Comparison of ENCODE assay signal across 25 cellular contexts in the genomic region with DNA sequence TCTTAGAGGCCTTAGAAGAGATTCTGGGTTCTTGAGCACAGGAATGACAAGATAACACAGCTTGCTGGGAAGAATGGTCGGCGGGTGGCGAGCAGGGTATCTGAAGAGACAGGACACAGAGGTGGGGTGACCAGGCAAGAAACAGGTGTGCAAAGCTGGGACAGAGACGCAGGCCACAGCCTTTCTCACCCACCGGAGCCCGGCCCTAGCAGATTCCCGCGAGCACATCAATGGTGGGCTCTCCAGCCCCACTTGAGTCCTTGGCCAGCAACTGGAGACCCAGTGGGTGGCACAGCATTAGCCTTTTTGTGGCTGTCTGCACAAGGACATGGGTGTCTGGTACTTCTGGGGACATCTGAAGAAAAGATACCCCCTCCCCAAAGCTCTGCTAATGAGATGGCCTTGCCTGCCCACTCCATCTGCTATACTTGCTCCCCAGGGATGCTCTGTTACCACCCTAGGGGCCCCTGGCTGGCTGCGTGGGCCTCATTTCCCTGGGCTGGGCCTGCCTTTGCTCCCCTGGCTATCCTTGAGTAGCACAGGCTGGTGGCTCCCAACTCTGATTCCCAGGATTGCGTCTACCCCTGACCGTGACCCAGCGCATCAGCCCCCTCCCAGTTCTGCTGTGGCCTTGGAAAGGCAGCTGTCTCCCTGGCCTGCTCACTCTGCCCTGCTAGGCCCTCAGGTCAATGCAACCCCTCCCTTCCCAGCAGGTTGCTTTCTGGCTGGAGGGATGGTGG.
DNase-seq lines count a peak whose midpoint lies in the region; ATAC-seq, FAIRE-seq and TF ChIP-seq lines count a peak whose summit lies in the region.
"Had no signal": no experiment of that assay in that cellular context is flagged by ENCODE, and none has a peak within 500 bp of the region (broad histone marks: within the 10 kb centered on the region; RNA-seq: fewer than 3 reads in every experiment).

No MANE protein-coding gene starts in this region.

- H3K9me3 Mint-ChIP-seq in activated naive CD4-positive, alpha-beta T cell treated with anti-CD3 and anti-CD28 coated beads, Interleukin-2, amount 10 ng/mL, durations not matched to agents 7 days and 5 days: no peaks in the 10 kb centered on the region
- H3K9me3 Mint-ChIP-seq in activated CD8-positive, alpha-beta T cell treated with anti-CD3 and anti-CD28 coated beads, Interleukin-2, amount 10 ng/mL, durations not matched to agents 7 days and 5 days (ENCODE audit: insufficient read depth): no peaks in the 10 kb centered on the region
- no peaks in the 10 kb centered on the region for H3K9me3 Mint-ChIP-seq in type B pancreatic cell
- H3K9me3 Mint-ChIP-seq: activated B cell treated with CpG ODN at 0.5 μM for 24 hours; activated T-cell treated with anti-CD3 and anti-CD28 coated beads, Interleukin-2, amount 50 U/mL, for 4 hours; CD4-positive, CD25-positive, alpha-beta regulatory T cell; HFFc6; stimulated activated naive B cell treated with anti-CD40 and anti-IgM and Interleukin-4, amounts not matched to agents 10 μg/mL and 1 μg/mL and 100 μg/mL, for 72 hours had no signal

- H2BK15ac ChIP-seq in H1 (ENCODE audit: low read length): peak overlapping the region; percentile 37; the same call in 1 of the 2 replicates

- CTCF ChIA-PET in activated naive CD4-positive, alpha-beta T cell treated with anti-CD3 and anti-CD28 coated beads, Interleukin-2, amount 10 ng/mL, durations not matched to agents 7 days and 5 days (lab: Charles Lee): no interaction called here
- CTCF ChIA-PET in activated CD8-positive, alpha-beta T cell treated with anti-CD3 and anti-CD28 coated beads, Interleukin-2, amount 10 ng/mL, durations not matched to agents 7 days and 5 days (lab: Charles Lee): no interaction called here
- CTCF ChIA-PET in H1 (lab: Charles Lee; ENCODE audit: partially characterized antibody): interaction anchor here (0.8 to 3.6 kb wide), 9 partner anchors 8 to 201 kb away, joined by 3 to 18 read pairs (median 4); no protein-coding TSS in a partner anchor

- DNase-seq in activated naive CD4-positive, alpha-beta T cell treated with anti-CD3 and anti-CD28 coated beads, Interleukin-2, amount 10 ng/mL, durations not matched to agents 7 days and 5 days: no peak
- DNase-seq in activated naive CD4-positive, alpha-beta T cell treated with Interleukin-2 at 50 U/mL for 16 hours: no peak
- DNase-seq in activated CD8-positive, alpha-beta T cell treated with anti-CD3 and anti-CD28 coated beads, Interleukin-2, amount 10 ng/mL, durations not matched to agents 7 days and 5 days: no peak
- DNase-seq in H1 (ENCODE audit: low read depth in 1 of 2, low spot score in 2 of 2) (no peak), type B pancreatic cell (ENCODE audit: extremely low spot score, unreplicated experiment) (no peak), AG08395 (ENCODE audit: low spot score) (no peak)
- DNase-seq: activated B cell treated with CpG ODN at 0.5 μM for 24 hours; activated T-cell treated with anti-CD3 and anti-CD28 coated beads, Interleukin-2, amount 50 U/mL, for 4 hours; brain microvascular endothelial cell; CD4-positive, CD25-positive, alpha-beta regulatory T cell; effector memory CD4-positive, alpha-beta T cell; foreskin keratinocyte; HFFc6; mesendoderm; NCI-H1105; NCI-H2081 treated with DMSO at 0.1 percent for 48 hours; NCI-H446; retina; small intestine; stimulated activated CD4-positive, alpha-beta T cell treated with anti-CD3 and anti-CD28 coated beads, Interleukin-2, amount 100 ng/mL, for 48 hours; stimulated activated naive B cell treated with anti-CD40 and anti-IgM and Interleukin-4, amounts not matched to agents 10 μg/mL and 1 μg/mL and 100 μg/mL, for 72 hours had no signal

- H3K4me1 Mint-ChIP-seq in activated naive CD4-positive, alpha-beta T cell treated with anti-CD3 and anti-CD28 coated beads, Interleukin-2, amount 10 ng/mL, durations not matched to agents 7 days and 5 days: peaks cover 45% of the 10 kb centered on the region
- peaks cover 45% of the 10 kb centered on the region for H3K4me1 Mint-ChIP-seq in activated CD8-positive, alpha-beta T cell treated with anti-CD3 and anti-CD28 coated beads, Interleukin-2, amount 10 ng/mL, durations not matched to agents 7 days and 5 days (ENCODE audit: low read depth)
- peaks cover 24% of the 10 kb centered on the region for H3K4me1 Mint-ChIP-seq in type B pancreatic cell (ENCODE audit: unreplicated experiment)
- H3K4me1 Mint-ChIP-seq: activated B cell treated with CpG ODN at 0.5 μM for 24 hours; CD4-positive, CD25-positive, alpha-beta regulatory T cell; IgD-negative memory B cell had no signal

- no peak overlapping the region for H3K56ac ChIP-seq in H1 (replicated peaks; ENCODE audit: insufficient read length, low read depth, low read length)

- H3K36me3 Mint-ChIP-seq in activated naive CD4-positive, alpha-beta T cell treated with anti-CD3 and anti-CD28 coated beads, Interleukin-2, amount 10 ng/mL, durations not matched to agents 7 days and 5 days: no peaks in the 10 kb centered on the region
- no peaks in the 10 kb centered on the region for H3K36me3 Mint-ChIP-seq in activated CD8-positive, alpha-beta T cell treated with anti-CD3 and anti-CD28 coated beads, Interleukin-2, amount 10 ng/mL, durations not matched to agents 7 days and 5 days (ENCODE audit: low read depth)
- no peaks in the 10 kb centered on the region for H3K36me3 Mint-ChIP-seq in type B pancreatic cell
- H3K36me3 Mint-ChIP-seq: CD4-positive, CD25-positive, alpha-beta regulatory T cell; IgD-negative memory B cell; stimulated activated naive B cell treated with anti-CD40 and anti-IgM and Interleukin-4, amounts not matched to agents 10 μg/mL and 1 μg/mL and 100 μg/mL, for 72 hours had no signal

- H3K9ac ChIP-seq in H1 (replicated peaks in 1 of 4; ENCODE audit: extremely low read depth in 1 of 4, low read depth in 3 of 4, low read length in 3 of 4): no peak overlapping the region

- peaks cover 66% of the 10 kb centered on the region for H3K27me3 Mint-ChIP-seq in activated naive CD4-positive, alpha-beta T cell treated with anti-CD3 and anti-CD28 coated beads, Interleukin-2, amount 10 ng/mL, durations not matched to agents 7 days and 5 days
- peaks cover 26% of the 10 kb centered on the region for H3K27me3 Mint-ChIP-seq in activated CD8-positive, alpha-beta T cell treated with anti-CD3 and anti-CD28 coated beads, Interleukin-2, amount 10 ng/mL, durations not matched to agents 7 days and 5 days (ENCODE audit: low read depth)
- peaks cover 29% of the 10 kb centered on the region for H3K27me3 Mint-ChIP-seq in type B pancreatic cell

- H3K23ac ChIP-seq in H1 (ENCODE audit: insufficient read length): no peak overlapping the region

- TF ChIP-seq POLR2A in H1 (IDR thresholded peaks at IDR 0.05; ENCODE audit: control extremely low read depth in 1 of 2, low read depth in 2 of 2, low read length in 2 of 2): no peak

- no peak for TF ChIP-seq RAD21 in H1 (IDR thresholded peaks at IDR 0.05 in 1 of 2, conservative IDR thresholded peaks at IDR 0.05 in 1 of 2; ENCODE audit: low read depth in 2 of 2, low read length in 2 of 2)

- H2AK5ac ChIP-seq in H1 (ENCODE audit: low read depth, low read length): no peak overlapping the region

- H3K27me3 ChIP-seq in H1 (replicated peaks in 1 of 4; ENCODE audit: control insufficient read depth in 3 of 4, extremely low read depth in 1 of 4, insufficient read depth in 3 of 4, low read length in 3 of 4): no peaks in the 10 kb centered on the region
- H3K27me3 ChIP-seq: brain microvascular endothelial cell had no signal

- peak; percentile 17 for ATAC-seq in activated CD8-positive, alpha-beta T cell treated with anti-CD3 and anti-CD28 coated beads, Interleukin-2, amount 10 ng/mL, durations not matched to agents 7 days and 5 days
- ATAC-seq in GM21390 (IDR thresholded peaks at IDR 0.05; ENCODE audit: unreplicated experiment): no peak
- ATAC-seq: activated T-cell treated with anti-CD3 and anti-CD28 coated beads, Interleukin-2, amount 50 U/mL, for 4 hours; foreskin keratinocyte; SK-N-SH treated with all-trans-retinoic acid at 6 μM for 48 hours; stimulated activated naive B cell treated with anti-CD40 and anti-IgM and Interleukin-4, amounts not matched to agents 10 μg/mL and 1 μg/mL and 100 μg/mL, for 72 hours had no signal

- no peak overlapping the region for H4K5ac ChIP-seq in H1 (ENCODE audit: insufficient read length, low read depth, low read length)

- peaks cover 2 to 9% (median 5%) of the 10 kb centered on the region in 4 experiments; a peak in 6 of 7 replicates for H3K4me1 ChIP-seq in H1 (replicated peaks in 1 of 4; ENCODE audit: control insufficient read depth in 3 of 4, insufficient read depth in 4 of 4, low read length in 3 of 4)

- no peak overlapping the region for H3K14ac ChIP-seq in H1 (ENCODE audit: insufficient read length)

- H3K36me3 ChIP-seq in H1 (ENCODE audit: control insufficient read depth in 2 of 4, insufficient read depth in 4 of 4, low read length in 3 of 4): no peaks in the 10 kb centered on the region
- H3K36me3 ChIP-seq: brain microvascular endothelial cell, thoracic aorta had no signal

- H2BK120ac ChIP-seq in H1 (replicated peaks; ENCODE audit: low read depth, low read length): no peak overlapping the region

- POLR2A ChIA-PET in activated CD8-positive, alpha-beta T cell treated with anti-CD3 and anti-CD28 coated beads, Interleukin-2, amount 10 ng/mL, durations not matched to agents 7 days and 5 days (lab: Charles Lee): interaction anchor here (0.8 to 1.1 kb wide), 2 partner anchors 9 to 127 kb away, joined by 4 read pairs; a partner anchor contains a TSS
- POLR2A ChIA-PET in H1 (lab: Charles Lee; ENCODE audit: partially characterized antibody): no interaction called here

- no peaks in the 10 kb centered on the region for H3K23me2 ChIP-seq in H1 (ENCODE audit: low read depth, low read length)

- H3K79me1 ChIP-seq in H1 (ENCODE audit: low read depth, low read length): no peaks in the 10 kb centered on the region

- no peak overlapping the region for H4K91ac ChIP-seq in H1 (replicated peaks; ENCODE audit: insufficient read length, low read length)

- H3K79me2 ChIP-seq in H1 (ENCODE audit: control insufficient read depth in 1 of 2, insufficient read depth in 2 of 2, low read length in 2 of 2): no peaks in the 10 kb centered on the region

- H3K4me3 ChIP-seq in H1 (ENCODE audit: extremely low read depth in 1 of 4, insufficient read depth in 2 of 4, low read depth in 3 of 4, low read length in 4 of 4): no peak overlapping the region
- H3K4me3 ChIP-seq: thoracic aorta had no signal

- no peak overlapping the region for H4K8ac ChIP-seq in H1 (ENCODE audit: extremely low read depth, insufficient read depth, low read length)

- H3K27ac ChIP-seq in H1 (ENCODE audit: low read depth, low read length): no peak overlapping the region
- H3K27ac ChIP-seq: brain microvascular endothelial cell, foreskin keratinocyte, thoracic aorta had no signal

- TF ChIP-seq CTCF in H1 (IDR thresholded peaks at IDR 0.05; ENCODE audit: control extremely low read depth in 1 of 3, insufficient read depth in 1 of 3, low read depth in 1 of 3, low read length in 3 of 3) (no peak), type B pancreatic cell (conservative IDR thresholded peaks at IDR 0.05) (no peak)

- no peak overlapping the region for H3K4me2 ChIP-seq in H1 (ENCODE audit: insufficient read depth in 1 of 2, low read depth in 2 of 2, low read length in 2 of 2)

- H4K20me1 ChIP-seq in H1 (replicated peaks in 1 of 2; ENCODE audit: control insufficient read depth in 1 of 2, insufficient read depth in 2 of 2, low read length in 2 of 2): no peaks in the 10 kb centered on the region

- no peak overlapping the region for H3K4ac ChIP-seq in H1 (replicated peaks; ENCODE audit: insufficient read length, low read depth, low read length)

- H2BK20ac ChIP-seq in H1 (ENCODE audit: low read length): no peak overlapping the region

- H3K18ac ChIP-seq in H1 (ENCODE audit: extremely low read depth, low read length): no peak overlapping the region

- no peak for TF ChIP-seq EP300 in H1 (IDR thresholded peaks at IDR 0.05; ENCODE audit: borderline replicate concordance in 1 of 2, low read depth in 2 of 2, low read length in 2 of 2)

- FAIRE-seq in H1 (lab: Jason Lieb, UNC): no peak
- FAIRE-seq: small intestine had no signal

- no peak overlapping the region for H2AFZ ChIP-seq in H1 (ENCODE audit: low read length)

- no peak overlapping the region for H3K4me3 Mint-ChIP-seq in activated naive CD4-positive, alpha-beta T cell treated with anti-CD3 and anti-CD28 coated beads, Interleukin-2, amount 10 ng/mL, durations not matched to agents 7 days and 5 days
- H3K4me3 Mint-ChIP-seq in activated CD8-positive, alpha-beta T cell treated with anti-CD3 and anti-CD28 coated beads, Interleukin-2, amount 10 ng/mL, durations not matched to agents 7 days and 5 days: no peak overlapping the region
- H3K4me3 Mint-ChIP-seq in type B pancreatic cell: peak overlapping the region; percentile 20
- H3K4me3 Mint-ChIP-seq: activated B cell treated with CpG ODN at 0.5 μM for 24 hours; activated T-cell treated with anti-CD3 and anti-CD28 coated beads, Interleukin-2, amount 50 U/mL, for 4 hours; CD4-positive, CD25-positive, alpha-beta regulatory T cell; HFFc6; IgD-negative memory B cell; stimulated activated naive B cell treated with anti-CD40 and anti-IgM and Interleukin-4, amounts not matched to agents 10 μg/mL and 1 μg/mL and 100 μg/mL, for 72 hours had no signal

- H3K9me3 ChIP-seq in H1 (ENCODE audit: insufficient read depth in 2 of 2, low read depth in 1 of 2, low read length in 1 of 2): no peaks in the 10 kb centered on the region; a peak in 1 of 4 replicates
- H3K9me3 ChIP-seq: thoracic aorta had no signal

- H2BK5ac ChIP-seq in H1 (ENCODE audit: low read depth, low read length): no peak overlapping the region; the same call in 1 of the 2 replicates

- H3K27ac Mint-ChIP-seq in activated naive CD4-positive, alpha-beta T cell treated with anti-CD3 and anti-CD28 coated beads, Interleukin-2, amount 10 ng/mL, durations not matched to agents 7 days and 5 days: peak overlapping the region; percentile 72
- peak overlapping the region; percentile 75 for H3K27ac Mint-ChIP-seq in activated CD8-positive, alpha-beta T cell treated with anti-CD3 and anti-CD28 coated beads, Interleukin-2, amount 10 ng/mL, durations not matched to agents 7 days and 5 days
- H3K27ac Mint-ChIP-seq in type B pancreatic cell: peak overlapping the region; percentile 82
- H3K27ac Mint-ChIP-seq: activated B cell treated with CpG ODN at 0.5 μM for 24 hours; CD4-positive, CD25-positive, alpha-beta regulatory T cell; HFFc6; IgD-negative memory B cell; stimulated activated naive B cell treated with anti-CD40 and anti-IgM and Interleukin-4, amounts not matched to agents 10 μg/mL and 1 μg/mL and 100 μg/mL, for 72 hours had no signal

- H2BK12ac ChIP-seq in H1 (ENCODE audit: low read depth, low read length): no peak overlapping the region

- WGBS in H1 (ENCODE audit: extremely low coverage in 1 of 2, insufficient coverage in 1 of 2, insufficient read length in 1 of 2, insufficient replicate concordance in 2 of 2, low coverage in 1 of 2, low lambda C conversion rate in 2 of 2, missing lambda C conversion rate in 1 of 2), 2 experiments: 93% methylated on average over 12 of the region's 12 CpGs; no CpG with 5 or more reads in 1 of the 2 experiments
